8 cellular contexts compared by ENCODE assay signal in genomic region chr11:77113382-77114088, GRCh38. TPM values are rescaled to one million over a fixed set of nuclear protein-coding genes. Genes with fewer than 3 reads are reported as not detected.
DNase-seq lines count a peak whose midpoint lies in the region; ATAC-seq and TF ChIP-seq lines count a peak whose summit lies in the region.

No MANE protein-coding gene starts in this region.

- H3K9me3 Mint-ChIP-seq in neural progenitor cell: no peaks in the 10 kb centered on the region

- H3K27ac Mint-ChIP-seq in neural progenitor cell: no peak overlapping the region

- no peak overlapping the region for H3K4me3 ChIP-seq in cardiac fibroblast (replicated peaks in 1 of 2; ENCODE audit: low read depth in 2 of 2, low read length in 2 of 2)
- H3K4me3 ChIP-seq in neural progenitor cell: no peak overlapping the region

- H3K9ac ChIP-seq in neural progenitor cell: no peak overlapping the region

- no peak overlapping the region for H3K4me2 ChIP-seq in neural progenitor cell

- DNase-seq in Right ventricle myocardium superior (peak; percentile 48), cardiac septum (ENCODE audit: low spot score) (no peak), NCI-H1105 (lab: John Stamatoyannopoulos, UW) (peak; percentile 45), cardiac fibroblast (ENCODE audit: low read depth in 2 of 2) (peak; percentile 46 to 55), neural progenitor cell (ENCODE audit: low spot score) (peak; percentile 70), sciatic nerve (ENCODE audit: low spot score) (no peak), occipital lobe (lab: John Stamatoyannopoulos, UW) (no peak)

- H3K4me3 Mint-ChIP-seq in neural progenitor cell: no peak overlapping the region

- H3K27ac ChIP-seq in neural progenitor cell: no peak overlapping the region

- TF ChIP-seq CTCF in cardiac fibroblast (IDR thresholded peaks at IDR 0.05; ENCODE audit: low read depth, low read length) (peak; percentile 64), neural progenitor cell (IDR thresholded peaks at IDR 0.05) (peak; percentile 76)

- H3F3A ChIP-seq in neural progenitor cell (ENCODE audit: low read depth): no peaks in the 10 kb centered on the region

- H3K4me1 ChIP-seq in neural progenitor cell: peaks cover 4% of the 10 kb centered on the region

- peaks cover 9% of the 10 kb centered on the region for H3K27me3 Mint-ChIP-seq in neural progenitor cell (ENCODE audit: insufficient read depth, low read depth)

- H2AFZ ChIP-seq in neural progenitor cell (replicated peaks): peak overlapping the region; percentile 63

- H3K4me1 Mint-ChIP-seq in neural progenitor cell: peaks cover 22% of the 10 kb centered on the region

- H3K9me3 ChIP-seq in neural progenitor cell (ENCODE audit: low read depth): no peaks in the 10 kb centered on the region

- no peaks in the 10 kb centered on the region for H4K20me1 ChIP-seq in neural progenitor cell (ENCODE audit: low read depth)

- H3K79me2 ChIP-seq in neural progenitor cell (ENCODE audit: low read depth): no peaks in the 10 kb centered on the region

- no peaks in the 10 kb centered on the region for H3K36me3 ChIP-seq in neural progenitor cell

- ATAC-seq in Right ventricle myocardium superior (ENCODE audit: poor library complexity): no peak
- no peak for ATAC-seq in HG03097 (IDR thresholded peaks at IDR 0.05; ENCODE audit: low FRiP score, unreplicated experiment)
- no peak for ATAC-seq in sciatic nerve

- H3K36me3 Mint-ChIP-seq in neural progenitor cell: no peaks in the 10 kb centered on the region

- intact Hi-C loops in Right ventricle myocardium superior (cut with DNase I) (no loop called here), cardiac septum (cut with DNase I) (no loop called here), sciatic nerve (cut with DNase I) (no loop called here)

- H3K27me3 ChIP-seq in neural progenitor cell: no peaks in the 10 kb centered on the region

RNA-seq across cellular contexts. Expression of gene OMP, which starts 10.9 kb away (rescaled TPM):
- total RNA-seq in Right ventricle myocardium superior: not detected
- not detected for total RNA-seq in cardiac septum
- total RNA-seq in neural progenitor cell (ENCODE audit: low replicate concordance): not detected in 2 replicates
- total RNA-seq in sciatic nerve: 2.8 TPM
- total RNA-seq in occipital lobe: not detected

RNA-seq across cellular contexts. Expression of gene MYO7A, which starts 14.5 kb away (rescaled TPM):
- total RNA-seq in Right ventricle myocardium superior: 4.4 TPM
- 3.0 TPM for total RNA-seq in cardiac septum
- total RNA-seq in neural progenitor cell (ENCODE audit: low replicate concordance): 0.97 and 2.7 TPM in 2 replicates
- 16.7 TPM for total RNA-seq in sciatic nerve
- 0.47 TPM for total RNA-seq in occipital lobe

RNA-seq across cellular contexts. Expression of gene CAPN5, which starts 46.8 kb away (rescaled TPM):
- total RNA-seq in Right ventricle myocardium superior (2.6 TPM), cardiac septum (4.0 TPM), neural progenitor cell (ENCODE audit: low replicate concordance) (7.4 and 9.6 TPM in 2 replicates), sciatic nerve (20.1 TPM), occipital lobe (17.2 TPM)

Comparison
In these comparisons a context has a peak if more than half of its experiments do, and no peak if none do; other contexts are left out.
1. DNase-seq: peak in Right ventricle myocardium superior (single experiment), NCI-H1105 (single experiment), cardiac fibroblast (2 of 2) and neural progenitor cell (single experiment); none in cardiac septum (single experiment), sciatic nerve (single experiment) and occipital lobe (single experiment).